Comparison of ENCODE assay signal across 17 cellular contexts in the genomic region with DNA sequence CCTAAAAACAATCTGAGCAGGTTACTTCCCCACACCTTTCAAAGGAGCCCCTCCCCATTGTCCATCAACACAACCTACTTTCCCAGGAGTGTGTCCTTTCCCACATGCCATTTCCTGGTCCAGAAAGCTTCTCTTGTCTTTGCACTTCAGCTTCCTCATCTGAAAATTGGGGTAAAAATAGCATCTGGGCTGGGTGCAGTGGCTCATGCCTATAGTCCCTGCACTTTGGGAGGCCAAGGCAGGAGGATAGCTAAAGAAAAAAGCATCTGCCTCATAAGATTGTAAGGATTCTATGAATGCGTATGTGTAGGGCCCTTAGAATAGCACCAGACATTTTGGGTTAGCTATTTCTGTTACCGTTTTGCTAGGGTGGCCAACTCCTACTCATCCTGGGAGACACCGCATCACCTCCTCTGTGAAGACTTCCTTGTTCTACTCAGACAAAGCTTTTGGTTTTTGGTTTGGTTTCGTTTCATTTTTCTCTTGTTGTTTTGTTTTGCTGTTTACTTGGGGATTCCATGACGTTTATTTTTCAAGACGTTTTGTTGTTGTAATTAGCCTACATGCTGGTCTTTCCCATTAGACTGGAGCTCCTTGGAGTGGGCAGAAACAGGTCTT.
A peak's percentile ranks its signal among the peaks of the same experiment; 100 is the strongest.
DNase-seq lines count a peak whose midpoint lies in the region; ATAC-seq and TF ChIP-seq lines count a peak whose summit lies in the region.
"Had no signal": no experiment of that assay in that cellular context is flagged by ENCODE, and none has a peak within 500 bp of the region (broad histone marks: within the 10 kb centered on the region; RNA-seq: fewer than 3 reads in every experiment).

No MANE protein-coding gene starts in this region.

- whole genome bisulfite sequencing in mesendoderm (ENCODE audit: extremely low coverage, insufficient coverage, low lambda C conversion rate): no CpG with 5 or more reads among the region's 6 CpGs

- peak overlapping the region; percentile 56 for H3K27ac Mint-ChIP-seq in activated naive CD4-positive, alpha-beta T cell treated with anti-CD3 and anti-CD28 coated beads, Interleukin-2, amount 50 U/mL, for 24 hours
- H3K27ac Mint-ChIP-seq in activated CD8-positive, alpha-beta T cell treated with anti-CD3 and anti-CD28 coated beads, Interleukin-2, amount 10 ng/mL, durations not matched to agents 7 days and 5 days: no peak overlapping the region
- H3K27ac Mint-ChIP-seq: activated T-helper 2 cell treated with anti-CD3 and anti-CD28 coated beads, Interferon-gamma antibody, Interleukin-2, Interleukin-4, amounts not matched to agents 10 μg/mL and 5 μg/mL and 100 μg/mL, durations not matched to agents 14 hours and 24 hours and 36 hours; endodermal cell had no signal

- H3K4me3 ChIP-seq in OCI-LY7 (ENCODE audit: low read depth, low read length, poor library complexity, severe bottlenecking) (peak overlapping the region; percentile 33), mesendoderm (ENCODE audit: low read length) (no peak overlapping the region)
- H3K4me3 ChIP-seq: MG63 had no signal

- H3K4me1 ChIP-seq in OCI-LY7 (ENCODE audit: insufficient read depth, low read length, poor library complexity, severe bottlenecking): peaks cover 53% of the 10 kb centered on the region
- H3K4me1 ChIP-seq in mesendoderm (ENCODE audit: control insufficient read depth, low read depth, low read length): peaks cover 14% of the 10 kb centered on the region

- no peak for ATAC-seq in activated CD8-positive, alpha-beta T cell treated with anti-CD3 and anti-CD28 coated beads, Interleukin-2, amount 10 ng/mL, durations not matched to agents 7 days and 5 days
- ATAC-seq in HG03139 (IDR thresholded peaks at IDR 0.05; ENCODE audit: unreplicated experiment): no peak
- ATAC-seq: CD8-positive, alpha-beta T cell had no signal

- H2BK5ac ChIP-seq in mesendoderm (ENCODE audit: low read length): no peak overlapping the region

- H4K8ac ChIP-seq in mesendoderm (ENCODE audit: low read depth, low read length): no peak overlapping the region

- H3K18ac ChIP-seq in mesendoderm (ENCODE audit: low read length): peak overlapping the region; percentile 29

- no TSS peak for BruUV-seq in OCI-LY7 (replicated peaks; lab: Mats Ljungman, UMichigan)

- no peak overlapping the region for H3K27ac ChIP-seq in OCI-LY7 (ENCODE audit: low read depth, low read length, poor library complexity, severe bottlenecking)
- no peak overlapping the region for H3K27ac ChIP-seq in mesendoderm (ENCODE audit: low read depth, low read length)
- H3K27ac ChIP-seq: parathyroid adenoma had no signal

- no peak overlapping the region for H3K23ac ChIP-seq in mesendoderm (ENCODE audit: low read length)

- H3K4ac ChIP-seq in mesendoderm (ENCODE audit: low read depth, low read length): no peak overlapping the region

- no peaks in the 10 kb centered on the region for H3K9me2 ChIP-seq in OCI-LY7 (ENCODE audit: insufficient read depth, low read length)

- no peak for DNase-seq in activated naive CD4-positive, alpha-beta T cell treated with anti-CD3 and anti-CD28 coated beads, Interleukin-2, amount 50 U/mL, for 16 hours
- DNase-seq in OCI-LY7 (ENCODE audit: low spot score) (no peak), mesendoderm (no peak), SW 1271 (lab: John Stamatoyannopoulos, UW) (no peak), hepatic stellate cell (ENCODE audit: low spot score) (no peak)
- no peak for DNase-seq in activated CD8-positive, alpha-beta T cell treated with anti-CD3 and anti-CD28 coated beads, Interleukin-2, amount 10 ng/mL, durations not matched to agents 7 days and 5 days
- DNase-seq: DND-41, endodermal cell, HCEC 1CT, left colon, MG63, NCI-H526 treated with DMSO at 0.1 percent for 48 hours had no signal

- H3K79me1 ChIP-seq in mesendoderm (ENCODE audit: low read length): no peaks in the 10 kb centered on the region

- H3K27me3 ChIP-seq in mesendoderm (ENCODE audit: insufficient read depth, low read length, poor library complexity): no peaks in the 10 kb centered on the region
- H3K27me3 ChIP-seq: MG63 had no signal

- H3K36me3 Mint-ChIP-seq in activated naive CD4-positive, alpha-beta T cell treated with anti-CD3 and anti-CD28 coated beads, Interleukin-2, amount 50 U/mL, for 24 hours: no peaks in the 10 kb centered on the region
- no peaks in the 10 kb centered on the region for H3K36me3 Mint-ChIP-seq in activated CD8-positive, alpha-beta T cell treated with anti-CD3 and anti-CD28 coated beads, Interleukin-2, amount 10 ng/mL, durations not matched to agents 7 days and 5 days (ENCODE audit: low read depth)
- H3K36me3 Mint-ChIP-seq: CD8-positive, alpha-beta T cell had no signal

- H3K4me2 ChIP-seq in OCI-LY7 (ENCODE audit: low read length) (peak overlapping the region; percentile 74), mesendoderm (ENCODE audit: low read length) (no peak overlapping the region)

- intact Hi-C loops in OCI-LY7 (cut with micrococcal nuclease; ENCODE audit: unreplicated experiment): no loop called here

- H3K9me3 ChIP-seq in OCI-LY7 (ENCODE audit: low read length): no peaks in the 10 kb centered on the region
- H3K9me3 ChIP-seq: MG63 had no signal

- H3K9ac ChIP-seq in mesendoderm (ENCODE audit: low read length): no peak overlapping the region
- H3K9ac ChIP-seq: parathyroid adenoma had no signal

- H2AK5ac ChIP-seq in mesendoderm (ENCODE audit: low read length): no peak overlapping the region

- POLR2A ChIA-PET in OCI-LY7 (lab: Charles Lee): no interaction called here
- POLR2A ChIA-PET in activated CD8-positive, alpha-beta T cell treated with anti-CD3 and anti-CD28 coated beads, Interleukin-2, amount 10 ng/mL, durations not matched to agents 7 days and 5 days (lab: Charles Lee): no interaction called here

- CTCF ChIA-PET in OCI-LY7 (lab: Charles Lee; ENCODE audit: unreplicated experiment): no interaction called here
- CTCF ChIA-PET in activated CD8-positive, alpha-beta T cell treated with anti-CD3 and anti-CD28 coated beads, Interleukin-2, amount 10 ng/mL, durations not matched to agents 7 days and 5 days (lab: Charles Lee): no interaction called here

- H3K56ac ChIP-seq in mesendoderm (ENCODE audit: low read length): no peak overlapping the region

- H2BK15ac ChIP-seq in mesendoderm (replicated peaks; ENCODE audit: low read depth): no peak overlapping the region

- H2BK120ac ChIP-seq in mesendoderm (ENCODE audit: low read depth, low read length): no peak overlapping the region

- H3K36me3 ChIP-seq in OCI-LY7 (ENCODE audit: insufficient read depth, low read length): no peaks in the 10 kb centered on the region
- no peaks in the 10 kb centered on the region for H3K36me3 ChIP-seq in mesendoderm (ENCODE audit: control insufficient read depth, insufficient read depth, low read length)
- H3K36me3 ChIP-seq: MG63 had no signal

- no peaks in the 10 kb centered on the region for H3K27me3 Mint-ChIP-seq in activated naive CD4-positive, alpha-beta T cell treated with anti-CD3 and anti-CD28 coated beads, Interleukin-2, amount 50 U/mL, for 24 hours
- H3K27me3 Mint-ChIP-seq in activated CD8-positive, alpha-beta T cell treated with anti-CD3 and anti-CD28 coated beads, Interleukin-2, amount 10 ng/mL, durations not matched to agents 7 days and 5 days (ENCODE audit: low read depth): peaks cover 20% of the 10 kb centered on the region

- H3K79me2 ChIP-seq in OCI-LY7 (ENCODE audit: insufficient read depth, low read depth, low read length) (no peaks in the 10 kb centered on the region), mesendoderm (ENCODE audit: control insufficient read depth, insufficient read depth, low read length) (no peaks in the 10 kb centered on the region)
- H3K79me2 ChIP-seq: parathyroid adenoma had no signal

- H4K5ac ChIP-seq in mesendoderm (ENCODE audit: low read length): no peak overlapping the region

- TF ChIP-seq CTCF in OCI-LY7 (conservative IDR thresholded peaks at IDR 0.05; ENCODE audit: low read length): no peak

- no peaks in the 10 kb centered on the region for H3K4me1 Mint-ChIP-seq in activated naive CD4-positive, alpha-beta T cell treated with anti-CD3 and anti-CD28 coated beads, Interleukin-2, amount 50 U/mL, for 24 hours
- H3K4me1 Mint-ChIP-seq in activated CD8-positive, alpha-beta T cell treated with anti-CD3 and anti-CD28 coated beads, Interleukin-2, amount 10 ng/mL, durations not matched to agents 7 days and 5 days (ENCODE audit: low read depth): peaks cover 11% of the 10 kb centered on the region

- no peaks in the 10 kb centered on the region for H3K9me3 Mint-ChIP-seq in activated naive CD4-positive, alpha-beta T cell treated with anti-CD3 and anti-CD28 coated beads, Interleukin-2, amount 50 U/mL, for 24 hours
- no peaks in the 10 kb centered on the region for H3K9me3 Mint-ChIP-seq in activated CD8-positive, alpha-beta T cell treated with anti-CD3 and anti-CD28 coated beads, Interleukin-2, amount 10 ng/mL, durations not matched to agents 7 days and 5 days (ENCODE audit: insufficient read depth)
- H3K9me3 Mint-ChIP-seq: activated T-helper 2 cell treated with anti-CD3 and anti-CD28 coated beads, Interferon-gamma antibody, Interleukin-2, Interleukin-4, amounts not matched to agents 10 μg/mL and 5 μg/mL and 100 μg/mL, durations not matched to agents 14 hours and 24 hours and 36 hours; CD8-positive, alpha-beta T cell; endodermal cell had no signal

- H3K4me3 Mint-ChIP-seq in activated naive CD4-positive, alpha-beta T cell treated with anti-CD3 and anti-CD28 coated beads, Interleukin-2, amount 50 U/mL, for 24 hours: no peak overlapping the region
- no peak overlapping the region for H3K4me3 Mint-ChIP-seq in activated CD8-positive, alpha-beta T cell treated with anti-CD3 and anti-CD28 coated beads, Interleukin-2, amount 10 ng/mL, durations not matched to agents 7 days and 5 days
- H3K4me3 Mint-ChIP-seq: CD8-positive, alpha-beta T cell; endodermal cell had no signal

- no peak overlapping the region for H2AFZ ChIP-seq in OCI-LY7 (ENCODE audit: low read length)
- H2AFZ ChIP-seq: parathyroid adenoma had no signal

- H4K20me1 ChIP-seq in OCI-LY7 (ENCODE audit: insufficient read depth, low read length): no peaks in the 10 kb centered on the region
